Comparison of ENCODE assay signal across 1 cellular context in genomic region chr11:19980388-19980787, GRCh38.
TF ChIP-seq lines count a peak whose summit lies in the region.

No MANE protein-coding gene starts in this region.

TF ChIP-seq in GM23338, 12 proteins besides CTCF, POLR2A, EP300 and RAD21 (continued from another document):
- TF ChIP-seq ZNF462 (CRISPR knock-in tag; IDR thresholded peaks at IDR 0.05) (no peak), ETS1 (IDR thresholded peaks at IDR 0.05) (no peak), ZNF114 (CRISPR knock-in tag; IDR thresholded peaks at IDR 0.05) (no peak), EZH2phosphoT487 (IDR thresholded peaks at IDR 0.05; ENCODE audit: unreplicated experiment) (no peak), EZH2 (IDR thresholded peaks at IDR 0.05; ENCODE audit: low read depth, unreplicated experiment) (no peak)
